ENCODE assay signal across 26 cellular contexts in the genomic region with DNA sequence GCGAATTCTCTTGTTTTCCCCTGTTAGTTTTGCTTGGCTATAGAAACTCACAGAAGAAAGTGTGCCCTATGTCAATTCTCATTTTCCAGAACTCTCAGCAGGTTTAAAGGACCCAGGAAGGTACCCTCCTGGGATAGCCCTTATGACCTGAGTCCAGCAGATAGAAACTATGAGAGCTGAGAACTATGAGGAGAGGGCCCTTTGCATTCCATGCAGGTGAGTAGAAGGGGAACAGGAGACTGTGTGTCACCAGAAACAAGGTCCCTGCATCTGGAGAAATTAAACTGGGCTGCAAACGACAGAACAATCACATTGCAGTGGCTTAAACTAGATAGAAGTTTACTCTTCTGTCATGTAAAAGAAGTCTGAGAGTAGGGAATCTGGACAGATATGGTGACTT. TPM values are rescaled to one million over a fixed set of nuclear protein-coding genes. Genes with fewer than 3 reads are reported as not detected.
"Had no signal": no experiment of that assay in that cellular context is flagged by ENCODE, and none has a peak within 500 bp of the region (broad histone marks: within the 10 kb centered on the region; RNA-seq: fewer than 3 reads in every experiment).

No MANE protein-coding gene starts in this region.

- H3K27ac ChIP-seq: hepatocyte, VCaP had no signal

- H3K4me1 Mint-ChIP-seq: activated naive CD4-positive, alpha-beta T cell treated with anti-CD3 and anti-CD28 coated beads, Interleukin-2, amount 50 U/mL, for 24 hours; immature natural killer cell; stimulated activated naive B cell treated with anti-CD40 and anti-IgM and Interleukin-4, amounts not matched to agents 10 μg/mL and 1 μg/mL and 100 μg/mL, for 72 hours had no signal

- H2AFZ ChIP-seq: hepatocyte had no signal

- H3K4me3 ChIP-seq: hepatocyte had no signal

- H3K27ac Mint-ChIP-seq: activated CD4-positive, alpha-beta memory T cell treated with anti-CD3 and anti-CD28 coated beads, Interleukin-2, amount 10 ng/mL, durations not matched to agents 7 days and 5 days; activated CD4-positive, alpha-beta T cell treated with anti-CD3 and anti-CD28 coated beads, Interleukin-2, amount 10 ng/mL, durations not matched to agents 24 days and 14 days; activated naive CD4-positive, alpha-beta T cell treated with anti-CD3 and anti-CD28 coated beads, Interleukin-2, amount 50 U/mL, for 24 hours; memory B cell; naive thymus-derived CD4-positive, alpha-beta T cell; progenitor cell of endocrine pancreas; stimulated activated naive B cell treated with anti-CD40 and anti-IgM and Interleukin-4, amounts not matched to agents 10 μg/mL and 1 μg/mL and 100 μg/mL, for 72 hours; T-cell; T-helper 2 cell treated with Interferon-gamma antibody and Interleukin-4, amounts not matched to agents 5 μg/mL and 100 μg/mL, for 36 hours had no signal

- ATAC-seq: activated CD4-positive, CD25-positive, alpha-beta regulatory T cell treated with anti-CD3 and anti-CD28 coated beads, Interleukin-2, amount 50 U/mL, for 24 hours; esophagus mucosa; left ventricle myocardium superior; naive thymus-derived CD4-positive, alpha-beta T cell; stimulated activated naive B cell treated with anti-CD40 and anti-IgM and Interleukin-4, amounts not matched to agents 10 μg/mL and 1 μg/mL and 100 μg/mL, for 72 hours; T-cell had no signal

- DNase-seq: activated CD4-positive, alpha-beta memory T cell treated with anti-CD3 and anti-CD28 coated beads, Interleukin-2, amount 10 ng/mL, durations not matched to agents 7 days and 5 days; activated CD4-positive, alpha-beta T cell treated with anti-CD3 and anti-CD28 coated beads, Interleukin-2, amount 10 ng/mL, durations not matched to agents 24 days and 14 days; activated gamma-delta T cell treated with Interleukin-2 at 50 U/mL for 16 hours; anterior cingulate cortex; brain microvascular endothelial cell; caudate nucleus; effector memory CD4-positive, alpha-beta T cell; glutamatergic neuron; immature natural killer cell; kidney glomerular epithelial cell; left ventricle myocardium superior; naive thymus-derived CD4-positive, alpha-beta T cell; stimulated activated CD4-positive, alpha-beta T cell treated with anti-CD3 and anti-CD28 coated beads, Interleukin-2, amount 100 ng/mL, for 48 hours; stimulated activated CD8-positive, alpha-beta memory T cell treated with anti-CD3 and anti-CD28 coated beads, Interleukin-4, amount 100 ng/mL, for 48 hours; stimulated activated naive B cell treated with anti-CD40 and anti-IgM and Interleukin-4, amounts not matched to agents 10 μg/mL and 1 μg/mL and 100 μg/mL, for 72 hours; T-cell had no signal

- H3K4me3 Mint-ChIP-seq: activated CD4-positive, alpha-beta memory T cell treated with anti-CD3 and anti-CD28 coated beads, Interleukin-2, amount 10 ng/mL, durations not matched to agents 7 days and 5 days; activated CD4-positive, alpha-beta T cell treated with anti-CD3 and anti-CD28 coated beads, Interleukin-2, amount 10 ng/mL, durations not matched to agents 24 days and 14 days; activated naive CD4-positive, alpha-beta T cell treated with anti-CD3 and anti-CD28 coated beads, Interleukin-2, amount 50 U/mL, for 24 hours; immature natural killer cell; memory B cell; naive thymus-derived CD4-positive, alpha-beta T cell; stimulated activated naive B cell treated with anti-CD40 and anti-IgM and Interleukin-4, amounts not matched to agents 10 μg/mL and 1 μg/mL and 100 μg/mL, for 72 hours; T-cell; T-helper 2 cell treated with Interferon-gamma antibody and Interleukin-4, amounts not matched to agents 5 μg/mL and 100 μg/mL, for 36 hours had no signal

- H3K27me3 ChIP-seq: brain microvascular endothelial cell, hepatocyte had no signal

- H3K36me3 Mint-ChIP-seq: activated naive CD4-positive, alpha-beta T cell treated with anti-CD3 and anti-CD28 coated beads, Interleukin-2, amount 50 U/mL, for 24 hours; immature natural killer cell; memory B cell; naive thymus-derived CD4-positive, alpha-beta T cell; stimulated activated naive B cell treated with anti-CD40 and anti-IgM and Interleukin-4, amounts not matched to agents 10 μg/mL and 1 μg/mL and 100 μg/mL, for 72 hours; T-cell had no signal

- H3K36me3 ChIP-seq: brain microvascular endothelial cell had no signal

- H3K4me2 ChIP-seq: hepatocyte had no signal

- H3K9me3 Mint-ChIP-seq: activated CD4-positive, alpha-beta memory T cell treated with anti-CD3 and anti-CD28 coated beads, Interleukin-2, amount 10 ng/mL, durations not matched to agents 7 days and 5 days; activated CD4-positive, alpha-beta T cell treated with anti-CD3 and anti-CD28 coated beads, Interleukin-2, amount 10 ng/mL, durations not matched to agents 24 days and 14 days; activated naive CD4-positive, alpha-beta T cell treated with anti-CD3 and anti-CD28 coated beads, Interleukin-2, amount 50 U/mL, for 24 hours; immature natural killer cell; memory B cell; naive thymus-derived CD4-positive, alpha-beta T cell; T-cell; T-helper 2 cell treated with Interferon-gamma antibody and Interleukin-4, amounts not matched to agents 5 μg/mL and 100 μg/mL, for 36 hours had no signal

RNA-seq across cellular contexts. Expression of a gene that starts 35.7 kb away (rescaled TPM):
- total RNA-seq: activated CD4-positive, alpha-beta memory T cell treated with anti-CD3 and anti-CD28 coated beads, Interleukin-2, amount 10 ng/mL, durations not matched to agents 7 days and 5 days; naive thymus-derived CD4-positive, alpha-beta T cell had no signal

RNA-seq across cellular contexts. Expression of a gene that starts 36.9 kb away (rescaled TPM):
- total RNA-seq: activated CD4-positive, alpha-beta memory T cell treated with anti-CD3 and anti-CD28 coated beads, Interleukin-2, amount 10 ng/mL, durations not matched to agents 7 days and 5 days; activated CD4-positive, alpha-beta T cell treated with anti-CD3 and anti-CD28 coated beads, Interleukin-2, amount 10 ng/mL, durations not matched to agents 24 days and 14 days; endothelial cell of umbilical vein; esophagus mucosa; hepatocyte; left ventricle myocardium superior; naive thymus-derived CD4-positive, alpha-beta T cell; progenitor cell of endocrine pancreas; T-cell; ureter had no signal
- polyA plus RNA-seq: hepatocyte; immature natural killer cell; naive thymus-derived CD4-positive, alpha-beta T cell had no signal
